In the genomic region with DNA sequence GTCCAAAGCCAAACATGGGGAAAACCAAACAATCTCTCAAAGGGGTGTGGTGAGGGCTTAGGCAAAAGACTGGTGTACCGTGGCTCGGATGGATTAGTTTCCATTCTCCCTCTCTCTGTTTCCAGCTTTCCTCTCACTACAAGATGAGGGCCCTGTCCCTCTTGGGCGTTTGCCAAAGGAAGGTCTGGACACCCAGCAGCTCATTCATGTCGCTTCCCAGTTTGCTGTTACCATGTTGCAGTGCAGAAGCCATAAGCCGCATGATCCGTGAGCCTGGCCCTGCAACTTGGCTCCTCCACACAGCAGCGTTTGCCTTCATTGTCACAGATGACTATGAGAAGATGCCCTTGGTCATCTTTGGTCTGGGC, we compare ENCODE assay signal across 1 cellular context.
TF ChIP-seq lines count a peak whose summit lies in the region.

No MANE protein-coding gene starts in this region.

TF ChIP-seq in IMR-90, 13 proteins besides CTCF, POLR2A, EP300 and RAD21:
- TF ChIP-seq USF2 (IDR thresholded peaks at IDR 0.05; ENCODE audit: low read depth, low read length) (no peak), MAFK (IDR thresholded peaks at IDR 0.05; ENCODE audit: low read depth, low read length) (no peak), ELK1 (IDR thresholded peaks at IDR 0.05; ENCODE audit: borderline replicate concordance, low read depth, low read length) (no peak), CEBPB (IDR thresholded peaks at IDR 0.05; ENCODE audit: low read depth, low read length) (no peak), FOS (IDR thresholded peaks at IDR 0.05; ENCODE audit: low read depth, low read length) (no peak), MXI1 (IDR thresholded peaks at IDR 0.05; ENCODE audit: borderline replicate concordance, low read depth, low read length) (no peak), SMC3 (IDR thresholded peaks at IDR 0.05; ENCODE audit: low read depth, low read length) (no peak), RCOR1 (IDR thresholded peaks at IDR 0.05; ENCODE audit: insufficient replicate concordance, low read length) (no peak), NFE2L2 (IDR thresholded peaks at IDR 0.05; ENCODE audit: low read depth, low read length) (no peak), RFX5 (IDR thresholded peaks at IDR 0.05; ENCODE audit: low read depth, low read length) (no peak), BHLHE40 (IDR thresholded peaks at IDR 0.05; ENCODE audit: low read depth, low read length) (no peak), MAZ (IDR thresholded peaks at IDR 0.05; ENCODE audit: borderline replicate concordance, low read depth, low read length) (no peak)
